Comparison of ENCODE assay signal across 1 cellular context in the genomic region with DNA sequence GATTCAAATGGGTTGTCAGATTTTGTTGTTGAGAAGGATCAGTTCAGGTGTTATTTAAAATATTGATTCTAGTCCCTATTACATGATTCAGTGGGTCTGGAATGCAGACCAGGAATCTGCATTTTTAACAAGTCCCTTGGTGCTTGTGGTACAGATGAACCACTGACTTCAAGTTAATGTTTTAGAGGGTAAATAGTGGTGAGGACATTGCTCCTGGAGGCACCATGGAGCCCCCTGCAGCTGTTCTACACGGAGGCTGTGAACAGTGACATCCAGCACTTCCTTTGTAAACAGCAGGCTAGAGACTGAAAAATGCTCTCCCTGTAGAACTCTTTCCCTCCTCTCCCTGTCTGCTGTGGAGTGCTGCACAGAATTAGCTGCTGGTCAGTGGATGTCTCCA.
TF ChIP-seq lines count a peak whose summit lies in the region.

No MANE protein-coding gene starts in this region.

TF ChIP-seq in HepG2, 621 proteins besides CTCF, POLR2A, EP300 and RAD21 (continues in another document):
- TF ChIP-seq, protein P1, sequence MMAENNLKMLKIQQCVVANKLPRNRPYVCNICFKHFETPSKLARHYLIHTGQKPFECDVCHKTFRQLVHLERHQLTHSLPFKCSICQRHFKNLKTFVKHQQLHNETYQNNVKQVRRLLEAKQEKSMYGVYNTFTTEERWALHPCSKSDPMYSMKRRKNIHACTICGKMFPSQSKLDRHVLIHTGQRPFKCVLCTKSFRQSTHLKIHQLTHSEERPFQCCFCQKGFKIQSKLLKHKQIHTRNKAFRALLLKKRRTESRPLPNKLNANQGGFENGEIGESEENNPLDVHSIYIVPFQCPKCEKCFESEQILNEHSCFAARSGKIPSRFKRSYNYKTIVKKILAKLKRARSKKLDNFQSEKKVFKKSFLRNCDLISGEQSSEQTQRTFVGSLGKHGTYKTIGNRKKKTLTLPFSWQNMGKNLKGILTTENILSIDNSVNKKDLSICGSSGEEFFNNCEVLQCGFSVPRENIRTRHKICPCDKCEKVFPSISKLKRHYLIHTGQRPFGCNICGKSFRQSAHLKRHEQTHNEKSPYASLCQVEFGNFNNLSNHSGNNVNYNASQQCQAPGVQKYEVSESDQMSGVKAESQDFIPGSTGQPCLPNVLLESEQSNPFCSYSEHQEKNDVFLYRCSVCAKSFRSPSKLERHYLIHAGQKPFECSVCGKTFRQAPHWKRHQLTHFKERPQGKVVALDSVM (CRISPR knock-in tag; IDR thresholded peaks at IDR 0.05) = peak; percentile 55; the same call in 1 of the 2 replicates
- no peak for TF ChIP-seq SNRNP70 (IDR thresholded peaks at IDR 0.05; ENCODE audit: low read depth, low read length)
- TF ChIP-seq, protein P2, sequence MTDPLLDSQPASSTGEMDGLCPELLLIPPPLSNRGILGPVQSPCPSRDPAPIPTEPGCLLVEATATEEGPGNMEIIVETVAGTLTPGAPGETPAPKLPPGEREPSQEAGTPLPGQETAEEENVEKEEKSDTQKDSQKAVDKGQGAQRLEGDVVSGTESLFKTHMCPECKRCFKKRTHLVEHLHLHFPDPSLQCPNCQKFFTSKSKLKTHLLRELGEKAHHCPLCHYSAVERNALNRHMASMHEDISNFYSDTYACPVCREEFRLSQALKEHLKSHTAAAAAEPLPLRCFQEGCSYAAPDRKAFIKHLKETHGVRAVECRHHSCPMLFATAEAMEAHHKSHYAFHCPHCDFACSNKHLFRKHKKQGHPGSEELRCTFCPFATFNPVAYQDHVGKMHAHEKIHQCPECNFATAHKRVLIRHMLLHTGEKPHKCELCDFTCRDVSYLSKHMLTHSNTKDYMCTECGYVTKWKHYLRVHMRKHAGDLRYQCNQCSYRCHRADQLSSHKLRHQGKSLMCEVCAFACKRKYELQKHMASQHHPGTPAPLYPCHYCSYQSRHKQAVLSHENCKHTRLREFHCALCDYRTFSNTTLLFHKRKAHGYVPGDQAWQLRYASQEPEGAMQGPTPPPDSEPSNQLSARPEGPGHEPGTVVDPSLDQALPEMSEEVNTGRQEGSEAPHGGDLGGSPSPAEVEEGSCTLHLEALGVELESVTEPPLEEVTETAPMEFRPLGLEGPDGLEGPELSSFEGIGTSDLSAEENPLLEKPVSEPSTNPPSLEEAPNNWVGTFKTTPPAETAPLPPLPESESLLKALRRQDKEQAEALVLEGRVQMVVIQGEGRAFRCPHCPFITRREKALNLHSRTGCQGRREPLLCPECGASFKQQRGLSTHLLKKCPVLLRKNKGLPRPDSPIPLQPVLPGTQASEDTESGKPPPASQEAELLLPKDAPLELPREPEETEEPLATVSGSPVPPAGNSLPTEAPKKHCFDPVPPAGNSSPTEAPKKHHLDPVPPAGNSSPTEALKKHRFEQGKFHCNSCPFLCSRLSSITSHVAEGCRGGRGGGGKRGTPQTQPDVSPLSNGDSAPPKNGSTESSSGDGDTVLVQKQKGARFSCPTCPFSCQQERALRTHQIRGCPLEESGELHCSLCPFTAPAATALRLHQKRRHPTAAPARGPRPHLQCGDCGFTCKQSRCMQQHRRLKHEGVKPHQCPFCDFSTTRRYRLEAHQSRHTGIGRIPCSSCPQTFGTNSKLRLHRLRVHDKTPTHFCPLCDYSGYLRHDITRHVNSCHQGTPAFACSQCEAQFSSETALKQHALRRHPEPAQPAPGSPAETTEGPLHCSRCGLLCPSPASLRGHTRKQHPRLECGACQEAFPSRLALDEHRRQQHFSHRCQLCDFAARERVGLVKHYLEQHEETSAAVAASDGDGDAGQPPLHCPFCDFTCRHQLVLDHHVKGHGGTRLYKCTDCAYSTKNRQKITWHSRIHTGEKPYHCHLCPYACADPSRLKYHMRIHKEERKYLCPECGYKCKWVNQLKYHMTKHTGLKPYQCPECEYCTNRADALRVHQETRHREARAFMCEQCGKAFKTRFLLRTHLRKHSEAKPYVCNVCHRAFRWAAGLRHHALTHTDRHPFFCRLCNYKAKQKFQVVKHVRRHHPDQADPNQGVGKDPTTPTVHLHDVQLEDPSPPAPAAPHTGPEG (CRISPR knock-in tag; IDR thresholded peaks at IDR 0.05) = no peak
- TF ChIP-seq HNRNPL (IDR thresholded peaks at IDR 0.05; ENCODE audit: low read depth, low read length) = no peak
- no peak for TF ChIP-seq IRF2 (CRISPR knock-in tag; IDR thresholded peaks at IDR 0.05)
- no peak for TF ChIP-seq SMARCE1 (IDR thresholded peaks at IDR 0.05; ENCODE audit: borderline replicate concordance)
- TF ChIP-seq AGO1 (IDR thresholded peaks at IDR 0.05; ENCODE audit: low read depth, low read length, poor library complexity, severe bottlenecking) = no peak
- no peak for TF ChIP-seq ZNF780A (CRISPR knock-in tag; IDR thresholded peaks at IDR 0.05)
- TF ChIP-seq, protein P3, sequence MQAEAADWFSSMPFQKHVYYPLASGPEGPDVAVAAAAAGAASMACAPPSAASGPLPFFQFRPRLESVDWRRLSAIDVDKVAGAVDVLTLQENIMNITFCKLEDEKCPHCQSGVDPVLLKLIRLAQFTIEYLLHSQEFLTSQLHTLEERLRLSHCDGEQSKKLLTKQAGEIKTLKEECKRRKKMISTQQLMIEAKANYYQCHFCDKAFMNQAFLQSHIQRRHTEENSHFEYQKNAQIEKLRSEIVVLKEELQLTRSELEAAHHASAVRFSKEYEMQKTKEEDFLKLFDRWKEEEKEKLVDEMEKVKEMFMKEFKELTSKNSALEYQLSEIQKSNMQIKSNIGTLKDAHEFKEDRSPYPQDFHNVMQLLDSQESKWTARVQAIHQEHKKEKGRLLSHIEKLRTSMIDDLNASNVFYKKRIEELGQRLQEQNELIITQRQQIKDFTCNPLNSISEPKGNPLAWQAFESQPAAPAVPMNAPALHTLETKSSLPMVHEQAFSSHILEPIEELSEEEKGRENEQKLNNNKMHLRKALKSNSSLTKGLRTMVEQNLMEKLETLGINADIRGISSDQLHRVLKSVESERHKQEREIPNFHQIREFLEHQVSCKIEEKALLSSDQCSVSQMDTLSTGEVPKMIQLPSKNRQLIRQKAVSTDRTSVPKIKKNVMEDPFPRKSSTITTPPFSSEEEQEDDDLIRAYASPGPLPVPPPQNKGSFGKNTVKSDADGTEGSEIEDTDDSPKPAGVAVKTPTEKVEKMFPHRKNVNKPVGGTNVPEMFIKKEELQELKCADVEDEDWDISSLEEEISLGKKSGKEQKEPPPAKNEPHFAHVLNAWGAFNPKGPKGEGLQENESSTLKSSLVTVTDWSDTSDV (CRISPR knock-in tag; IDR thresholded peaks at IDR 0.05) = no peak
- peak; percentile 40; the same call in 1 of the 2 replicates for TF ChIP-seq KMT2A (CRISPR knock-in tag; IDR thresholded peaks at IDR 0.05)
- no peak for TF ChIP-seq ZNF253 (CRISPR knock-in tag; IDR thresholded peaks at IDR 0.05; ENCODE audit: borderline replicate concordance)
- no peak for TF ChIP-seq RFX5 (IDR thresholded peaks at IDR 0.05; ENCODE audit: low read depth, low read length)
- TF ChIP-seq YEATS4 (CRISPR knock-in tag; IDR thresholded peaks at IDR 0.05; ENCODE audit: borderline replicate concordance) = peak; percentile 52; the same call in 1 of the 2 replicates
- TF ChIP-seq, protein P4, sequence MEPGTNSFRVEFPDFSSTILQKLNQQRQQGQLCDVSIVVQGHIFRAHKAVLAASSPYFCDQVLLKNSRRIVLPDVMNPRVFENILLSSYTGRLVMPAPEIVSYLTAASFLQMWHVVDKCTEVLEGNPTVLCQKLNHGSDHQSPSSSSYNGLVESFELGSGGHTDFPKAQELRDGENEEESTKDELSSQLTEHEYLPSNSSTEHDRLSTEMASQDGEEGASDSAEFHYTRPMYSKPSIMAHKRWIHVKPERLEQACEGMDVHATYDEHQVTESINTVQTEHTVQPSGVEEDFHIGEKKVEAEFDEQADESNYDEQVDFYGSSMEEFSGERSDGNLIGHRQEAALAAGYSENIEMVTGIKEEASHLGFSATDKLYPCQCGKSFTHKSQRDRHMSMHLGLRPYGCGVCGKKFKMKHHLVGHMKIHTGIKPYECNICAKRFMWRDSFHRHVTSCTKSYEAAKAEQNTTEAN (CRISPR knock-in tag; conservative IDR thresholded peaks at IDR 0.05) = 0 out of 2 replicates have a peak, but pooled peaks have one; percentile 37
- TF ChIP-seq ONECUT2 (CRISPR knock-in tag; IDR thresholded peaks at IDR 0.05) = no peak
- TF ChIP-seq ZNF614 (CRISPR knock-in tag; IDR thresholded peaks at IDR 0.05; ENCODE audit: borderline replicate concordance) = peak; percentile 36; the same call in 1 of the 2 replicates
- no peak for TF ChIP-seq FOXP1 (IDR thresholded peaks at IDR 0.05)
- TF ChIP-seq FOXP1 (CRISPR knock-in tag; IDR thresholded peaks at IDR 0.05) = peak; percentile 56
- TF ChIP-seq JUN (CRISPR knock-in tag; IDR thresholded peaks at IDR 0.05) = 0 out of 2 replicates have a peak, but pooled peaks have one; percentile 50
- no peak for TF ChIP-seq WIZ (CRISPR knock-in tag; IDR thresholded peaks at IDR 0.05)
- no peak for TF ChIP-seq CREB1 (IDR thresholded peaks at IDR 0.05)
- no peak for TF ChIP-seq CREB1 (CRISPR knock-in tag; IDR thresholded peaks at IDR 0.05)
- TF ChIP-seq, protein P5, sequence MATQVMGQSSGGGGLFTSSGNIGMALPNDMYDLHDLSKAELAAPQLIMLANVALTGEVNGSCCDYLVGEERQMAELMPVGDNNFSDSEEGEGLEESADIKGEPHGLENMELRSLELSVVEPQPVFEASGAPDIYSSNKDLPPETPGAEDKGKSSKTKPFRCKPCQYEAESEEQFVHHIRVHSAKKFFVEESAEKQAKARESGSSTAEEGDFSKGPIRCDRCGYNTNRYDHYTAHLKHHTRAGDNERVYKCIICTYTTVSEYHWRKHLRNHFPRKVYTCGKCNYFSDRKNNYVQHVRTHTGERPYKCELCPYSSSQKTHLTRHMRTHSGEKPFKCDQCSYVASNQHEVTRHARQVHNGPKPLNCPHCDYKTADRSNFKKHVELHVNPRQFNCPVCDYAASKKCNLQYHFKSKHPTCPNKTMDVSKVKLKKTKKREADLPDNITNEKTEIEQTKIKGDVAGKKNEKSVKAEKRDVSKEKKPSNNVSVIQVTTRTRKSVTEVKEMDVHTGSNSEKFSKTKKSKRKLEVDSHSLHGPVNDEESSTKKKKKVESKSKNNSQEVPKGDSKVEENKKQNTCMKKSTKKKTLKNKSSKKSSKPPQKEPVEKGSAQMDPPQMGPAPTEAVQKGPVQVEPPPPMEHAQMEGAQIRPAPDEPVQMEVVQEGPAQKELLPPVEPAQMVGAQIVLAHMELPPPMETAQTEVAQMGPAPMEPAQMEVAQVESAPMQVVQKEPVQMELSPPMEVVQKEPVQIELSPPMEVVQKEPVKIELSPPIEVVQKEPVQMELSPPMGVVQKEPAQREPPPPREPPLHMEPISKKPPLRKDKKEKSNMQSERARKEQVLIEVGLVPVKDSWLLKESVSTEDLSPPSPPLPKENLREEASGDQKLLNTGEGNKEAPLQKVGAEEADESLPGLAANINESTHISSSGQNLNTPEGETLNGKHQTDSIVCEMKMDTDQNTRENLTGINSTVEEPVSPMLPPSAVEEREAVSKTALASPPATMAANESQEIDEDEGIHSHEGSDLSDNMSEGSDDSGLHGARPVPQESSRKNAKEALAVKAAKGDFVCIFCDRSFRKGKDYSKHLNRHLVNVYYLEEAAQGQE (IDR thresholded peaks at IDR 0.05; ENCODE audit: borderline replicate concordance in 1 of 2, low read depth in 1 of 2, low read length in 2 of 2) = 0 out of 4 replicates have a peak, but pooled peaks of 1 of the 2 experiments have one; percentile 27
- peak; percentile 49; the same call in 1 of the 2 replicates for TF ChIP-seq HHEX (CRISPR knock-in tag; IDR thresholded peaks at IDR 0.05)
- peak; percentile 88; the same call in 1 of the 2 replicates for TF ChIP-seq FOXK1 (CRISPR knock-in tag; IDR thresholded peaks at IDR 0.05; ENCODE audit: borderline replicate concordance, low read depth)
- TF ChIP-seq, protein P6, sequence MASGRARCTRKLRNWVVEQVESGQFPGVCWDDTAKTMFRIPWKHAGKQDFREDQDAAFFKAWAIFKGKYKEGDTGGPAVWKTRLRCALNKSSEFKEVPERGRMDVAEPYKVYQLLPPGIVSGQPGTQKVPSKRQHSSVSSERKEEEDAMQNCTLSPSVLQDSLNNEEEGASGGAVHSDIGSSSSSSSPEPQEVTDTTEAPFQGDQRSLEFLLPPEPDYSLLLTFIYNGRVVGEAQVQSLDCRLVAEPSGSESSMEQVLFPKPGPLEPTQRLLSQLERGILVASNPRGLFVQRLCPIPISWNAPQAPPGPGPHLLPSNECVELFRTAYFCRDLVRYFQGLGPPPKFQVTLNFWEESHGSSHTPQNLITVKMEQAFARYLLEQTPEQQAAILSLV (CRISPR knock-in tag; IDR thresholded peaks at IDR 0.05; ENCODE audit: borderline replicate concordance) = no peak
- TF ChIP-seq SRSF9 (IDR thresholded peaks at IDR 0.05; ENCODE audit: borderline replicate concordance, insufficient read depth, low read depth, low read length, poor library complexity, severe bottlenecking) = no peak
- no peak for TF ChIP-seq ZNF10 (CRISPR knock-in tag; IDR thresholded peaks at IDR 0.05; ENCODE audit: borderline replicate concordance, low read depth)
- TF ChIP-seq, protein P7, sequence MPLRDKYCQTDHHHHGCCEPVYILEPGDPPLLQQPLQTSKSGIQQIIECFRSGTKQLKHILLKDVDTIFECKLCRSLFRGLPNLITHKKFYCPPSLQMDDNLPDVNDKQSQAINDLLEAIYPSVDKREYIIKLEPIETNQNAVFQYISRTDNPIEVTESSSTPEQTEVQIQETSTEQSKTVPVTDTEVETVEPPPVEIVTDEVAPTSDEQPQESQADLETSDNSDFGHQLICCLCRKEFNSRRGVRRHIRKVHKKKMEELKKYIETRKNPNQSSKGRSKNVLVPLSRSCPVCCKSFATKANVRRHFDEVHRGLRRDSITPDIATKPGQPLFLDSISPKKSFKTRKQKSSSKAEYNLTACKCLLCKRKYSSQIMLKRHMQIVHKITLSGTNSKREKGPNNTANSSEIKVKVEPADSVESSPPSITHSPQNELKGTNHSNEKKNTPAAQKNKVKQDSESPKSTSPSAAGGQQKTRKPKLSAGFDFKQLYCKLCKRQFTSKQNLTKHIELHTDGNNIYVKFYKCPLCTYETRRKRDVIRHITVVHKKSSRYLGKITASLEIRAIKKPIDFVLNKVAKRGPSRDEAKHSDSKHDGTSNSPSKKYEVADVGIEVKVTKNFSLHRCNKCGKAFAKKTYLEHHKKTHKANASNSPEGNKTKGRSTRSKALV (CRISPR knock-in tag; IDR thresholded peaks at IDR 0.05) = no peak
- 0 out of 2 replicates have a peak, but pooled peaks have one; percentile 24 for TF ChIP-seq ZMYM4 (CRISPR knock-in tag; IDR thresholded peaks at IDR 0.05)
- TF ChIP-seq, protein P8, sequence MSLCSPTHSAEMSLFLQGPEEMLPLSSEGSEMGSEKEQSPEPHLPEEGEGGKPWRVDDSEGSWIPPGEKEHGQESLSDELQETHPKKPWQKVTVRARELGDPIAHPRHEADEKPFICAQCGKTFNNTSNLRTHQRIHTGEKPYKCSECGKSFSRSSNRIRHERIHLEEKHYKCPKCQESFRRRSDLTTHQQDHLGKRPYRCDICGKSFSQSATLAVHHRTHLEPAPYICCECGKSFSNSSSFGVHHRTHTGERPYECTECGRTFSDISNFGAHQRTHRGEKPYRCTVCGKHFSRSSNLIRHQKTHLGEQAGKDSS (CRISPR knock-in tag; IDR thresholded peaks at IDR 0.05; ENCODE audit: borderline replicate concordance, low read depth) = no peak
- no peak for TF ChIP-seq JDP2 (CRISPR knock-in tag; IDR thresholded peaks at IDR 0.05; ENCODE audit: borderline replicate concordance)
- no peak for TF ChIP-seq ZNF354B (CRISPR knock-in tag; IDR thresholded peaks at IDR 0.05)
- no peak for TF ChIP-seq CREM (IDR thresholded peaks at IDR 0.05)
- TF ChIP-seq CREM (CRISPR knock-in tag; IDR thresholded peaks at IDR 0.05) = no peak
- no peak for TF ChIP-seq ZSCAN21 (CRISPR knock-in tag; IDR thresholded peaks at IDR 0.05; ENCODE audit: borderline replicate concordance)
- no peak for TF ChIP-seq CAMTA2 (CRISPR knock-in tag; IDR thresholded peaks at IDR 0.05; ENCODE audit: borderline replicate concordance)
- TF ChIP-seq ZFP62 (CRISPR knock-in tag; IDR thresholded peaks at IDR 0.05) = no peak
- TF ChIP-seq DR1 (CRISPR knock-in tag; IDR thresholded peaks at IDR 0.05) = no peak
- TF ChIP-seq GABPB1 (CRISPR knock-in tag; IDR thresholded peaks at IDR 0.05) = peak; percentile 66; the same call in 1 of the 2 replicates
- no peak for TF ChIP-seq MIER3 (CRISPR knock-in tag; IDR thresholded peaks at IDR 0.05; ENCODE audit: borderline replicate concordance)
- no peak for TF ChIP-seq SETDB1 (CRISPR knock-in tag; IDR thresholded peaks at IDR 0.05; ENCODE audit: borderline replicate concordance)
